20 cellular contexts compared by ENCODE assay signal in the genomic region with DNA sequence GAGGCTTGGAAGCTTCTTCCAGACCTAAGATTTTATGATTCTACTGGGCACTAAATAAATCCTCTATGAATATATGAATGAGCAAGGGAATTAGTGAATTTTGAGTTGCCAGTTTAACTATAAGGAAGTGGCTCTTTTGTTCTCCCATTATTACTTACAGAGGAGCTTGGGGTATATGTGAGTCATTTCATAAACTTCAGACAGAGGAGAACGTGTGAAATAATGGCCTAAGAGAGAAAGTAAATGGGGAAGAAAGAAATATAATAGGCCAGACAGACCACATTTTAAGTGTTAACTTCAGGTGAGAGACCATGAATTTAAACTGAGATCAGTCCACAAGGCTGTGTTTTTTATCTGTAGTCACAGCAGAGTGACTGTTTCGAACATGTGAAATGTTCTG.
DNase-seq lines count a peak whose midpoint lies in the region; ATAC-seq, FAIRE-seq and TF ChIP-seq lines count a peak whose summit lies in the region.
"Had no signal": no experiment of that assay in that cellular context is flagged by ENCODE, and none has a peak within 500 bp of the region (broad histone marks: within the 10 kb centered on the region; RNA-seq: fewer than 3 reads in every experiment).

No MANE protein-coding gene starts in this region.

- no peak for DNase-seq in GM12891 (ENCODE audit: insufficient read length, low spot score)
- DNase-seq in LHCN-M2 (ENCODE audit: low read depth) = peak; percentile 29
- no peak for DNase-seq in epidermal melanocyte (ENCODE audit: insufficient read length, low spot score)
- DNase-seq in NCI-H1105 (lab: John Stamatoyannopoulos, UW) = no peak
- DNase-seq: ACHN; activated CD8-positive, alpha-beta memory T cell treated with anti-CD3 and anti-CD28 coated beads for 24 hours; amniotic stem cell; CD8-positive, alpha-beta T cell; islet precursor cell; mesendoderm; MG63; NCI-H2107; NCI-H526 treated with DMSO at 0.1 percent for 48 hours; testis had no signal

- FAIRE-seq in GM12891 (lab: Jason Lieb, UNC) = peak; percentile 35
- FAIRE-seq: GM18507, RCC 7860 had no signal

- peak; percentile 37 for ATAC-seq in GM19455 (IDR thresholded peaks at IDR 0.05; ENCODE audit: unreplicated experiment)
- peak; percentile 43 for ATAC-seq in HG02938 (IDR thresholded peaks at IDR 0.05; ENCODE audit: unreplicated experiment)
- no peak for ATAC-seq in GM21825 (IDR thresholded peaks at IDR 0.05; ENCODE audit: unreplicated experiment)
- no peak for ATAC-seq in HG03175 (IDR thresholded peaks at IDR 0.05; ENCODE audit: unreplicated experiment)
- ATAC-seq: CD8-positive, alpha-beta T cell had no signal

- no peak for TF ChIP-seq POLR2A in GM12891 (IDR thresholded peaks at IDR 0.05; ENCODE audit: low read depth, low read length)

TF ChIP-seq in GM12891, 5 proteins besides CTCF, POLR2A, EP300 and RAD21:
- TF ChIP-seq SPI1 (IDR thresholded peaks at IDR 0.05; ENCODE audit: low read depth, low read length) (peak; percentile 84), POU2F2 (IDR thresholded peaks at IDR 0.05; ENCODE audit: low read depth, low read length) (no peak)

Comparison
In these comparisons a context has a peak if more than half of its experiments do, and no peak if none do; other contexts are left out.
1. ATAC-seq: peak in GM19455 (single experiment) and HG02938 (single experiment); none in GM21825 (single experiment) and HG03175 (single experiment).